ENCODE assay signal across 1 cellular context in the genomic region with DNA sequence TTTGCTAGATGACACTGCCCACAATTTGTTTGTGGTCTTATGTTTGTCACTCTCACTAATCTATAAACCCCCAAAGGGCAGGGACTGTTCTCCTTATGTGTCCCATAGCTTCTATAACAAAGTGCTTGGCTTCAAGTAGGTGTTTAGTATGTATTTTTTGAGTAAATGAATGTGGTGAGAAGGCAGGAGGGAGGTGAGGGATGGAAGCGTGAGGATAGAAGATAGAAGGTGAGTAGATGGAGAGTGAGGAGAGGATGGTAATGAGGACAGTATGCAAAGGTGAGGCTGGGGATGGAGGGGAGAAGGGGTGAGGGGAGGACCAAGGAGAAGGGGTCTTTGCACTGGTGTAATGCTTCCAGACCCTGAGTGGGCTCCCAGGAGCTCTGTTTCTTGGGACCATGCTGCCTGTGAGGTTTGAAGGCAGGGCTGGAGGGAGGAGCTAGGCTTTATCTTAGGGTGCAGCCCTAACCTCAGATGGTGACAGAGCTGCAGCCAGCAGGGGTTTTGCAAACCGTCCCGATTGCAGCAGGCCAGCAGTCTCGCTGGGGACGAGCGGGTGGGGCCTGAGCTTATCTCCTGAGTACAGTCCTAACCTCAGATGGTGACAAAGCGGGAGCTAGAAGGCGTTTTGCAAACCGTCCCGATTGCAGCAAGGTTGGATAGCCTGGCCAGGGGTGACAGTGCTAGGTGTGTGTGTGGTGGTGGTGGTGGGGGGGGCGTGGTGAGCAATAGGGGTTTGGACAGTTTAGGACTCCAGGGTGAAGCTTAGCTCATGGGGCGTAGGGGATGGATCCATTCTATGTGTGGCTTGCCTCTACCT.
A peak's percentile ranks its signal among the peaks of the same experiment; 100 is the strongest.
TF ChIP-seq lines count a peak whose summit lies in the region.

No MANE protein-coding gene starts in this region.

TF ChIP-seq in K562, 482 proteins besides CTCF, POLR2A, EP300 and RAD21 (continued from another document and continues in another):
- no peak for TF ChIP-seq ATF6 (CRISPR knock-in tag; IDR thresholded peaks at IDR 0.05)
- TF ChIP-seq RCOR1 (IDR thresholded peaks at IDR 0.05; ENCODE audit: borderline replicate concordance in 1 of 2, low read depth in 2 of 2, low read length in 2 of 2): peak; percentile 100
- peak; percentile 50 for TF ChIP-seq TAF1 (IDR thresholded peaks at IDR 0.05; ENCODE audit: control insufficient read depth, extremely low read depth, insufficient read depth, low read length, severe bottlenecking)
- no peak for TF ChIP-seq THRAP3 (IDR thresholded peaks at IDR 0.05; ENCODE audit: borderline replicate concordance)
- TF ChIP-seq ZSCAN32 (CRISPR knock-in tag; IDR thresholded peaks at IDR 0.05): no peak
- TF ChIP-seq ZNF24 (IDR thresholded peaks at IDR 0.05): peak; percentile 66
- peak; percentile 74; the same call in 1 of the 2 replicates for TF ChIP-seq ZKSCAN1 (IDR thresholded peaks at IDR 0.05; ENCODE audit: low read depth, low read length)
- TF ChIP-seq TEAD4 (IDR thresholded peaks at IDR 0.05; ENCODE audit: low read length): peak; percentile 99
- TF ChIP-seq TEAD4 (CRISPR knock-in tag; IDR thresholded peaks at IDR 0.05; ENCODE audit: borderline replicate concordance): no peak
- TF ChIP-seq, protein P1, sequence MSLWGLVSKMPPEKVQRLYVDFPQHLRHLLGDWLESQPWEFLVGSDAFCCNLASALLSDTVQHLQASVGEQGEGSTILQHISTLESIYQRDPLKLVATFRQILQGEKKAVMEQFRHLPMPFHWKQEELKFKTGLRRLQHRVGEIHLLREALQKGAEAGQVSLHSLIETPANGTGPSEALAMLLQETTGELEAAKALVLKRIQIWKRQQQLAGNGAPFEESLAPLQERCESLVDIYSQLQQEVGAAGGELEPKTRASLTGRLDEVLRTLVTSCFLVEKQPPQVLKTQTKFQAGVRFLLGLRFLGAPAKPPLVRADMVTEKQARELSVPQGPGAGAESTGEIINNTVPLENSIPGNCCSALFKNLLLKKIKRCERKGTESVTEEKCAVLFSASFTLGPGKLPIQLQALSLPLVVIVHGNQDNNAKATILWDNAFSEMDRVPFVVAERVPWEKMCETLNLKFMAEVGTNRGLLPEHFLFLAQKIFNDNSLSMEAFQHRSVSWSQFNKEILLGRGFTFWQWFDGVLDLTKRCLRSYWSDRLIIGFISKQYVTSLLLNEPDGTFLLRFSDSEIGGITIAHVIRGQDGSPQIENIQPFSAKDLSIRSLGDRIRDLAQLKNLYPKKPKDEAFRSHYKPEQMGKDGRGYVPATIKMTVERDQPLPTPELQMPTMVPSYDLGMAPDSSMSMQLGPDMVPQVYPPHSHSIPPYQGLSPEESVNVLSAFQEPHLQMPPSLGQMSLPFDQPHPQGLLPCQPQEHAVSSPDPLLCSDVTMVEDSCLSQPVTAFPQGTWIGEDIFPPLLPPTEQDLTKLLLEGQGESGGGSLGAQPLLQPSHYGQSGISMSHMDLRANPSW (CRISPR knock-in tag; IDR thresholded peaks at IDR 0.05): no peak
- no peak for TF ChIP-seq BRF1 (IDR thresholded peaks at IDR 0.05; ENCODE audit: borderline replicate concordance, extremely low read depth, insufficient read length)
- TF ChIP-seq, protein P2, sequence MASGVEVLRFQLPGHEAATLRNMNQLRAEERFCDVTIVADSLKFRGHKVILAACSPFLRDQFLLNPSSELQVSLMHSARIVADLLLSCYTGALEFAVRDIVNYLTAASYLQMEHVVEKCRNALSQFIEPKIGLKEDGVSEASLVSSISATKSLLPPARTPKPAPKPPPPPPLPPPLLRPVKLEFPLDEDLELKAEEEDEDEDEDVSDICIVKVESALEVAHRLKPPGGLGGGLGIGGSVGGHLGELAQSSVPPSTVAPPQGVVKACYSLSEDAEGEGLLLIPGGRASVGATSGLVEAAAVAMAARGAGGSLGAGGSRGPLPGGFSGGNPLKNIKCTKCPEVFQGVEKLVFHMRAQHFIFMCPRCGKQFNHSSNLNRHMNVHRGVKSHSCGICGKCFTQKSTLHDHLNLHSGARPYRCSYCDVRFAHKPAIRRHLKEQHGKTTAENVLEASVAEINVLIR (CRISPR knock-in tag; IDR thresholded peaks at IDR 0.05): 0 out of 2 replicates have a peak, but pooled peaks have one; percentile 36
- no peak for TF ChIP-seq U2AF1 (optimal IDR thresholded peaks at IDR 0.05; ENCODE audit: low read depth, low read length)
- no peak for TF ChIP-seq ZZZ3 (IDR thresholded peaks at IDR 0.05)
- TF ChIP-seq ZNF217 (CRISPR knock-in tag; IDR thresholded peaks at IDR 0.05): no peak
- TF ChIP-seq ZNF707 (CRISPR knock-in tag; conservative IDR thresholded peaks at IDR 0.05): no peak
- TF ChIP-seq, protein P3, sequence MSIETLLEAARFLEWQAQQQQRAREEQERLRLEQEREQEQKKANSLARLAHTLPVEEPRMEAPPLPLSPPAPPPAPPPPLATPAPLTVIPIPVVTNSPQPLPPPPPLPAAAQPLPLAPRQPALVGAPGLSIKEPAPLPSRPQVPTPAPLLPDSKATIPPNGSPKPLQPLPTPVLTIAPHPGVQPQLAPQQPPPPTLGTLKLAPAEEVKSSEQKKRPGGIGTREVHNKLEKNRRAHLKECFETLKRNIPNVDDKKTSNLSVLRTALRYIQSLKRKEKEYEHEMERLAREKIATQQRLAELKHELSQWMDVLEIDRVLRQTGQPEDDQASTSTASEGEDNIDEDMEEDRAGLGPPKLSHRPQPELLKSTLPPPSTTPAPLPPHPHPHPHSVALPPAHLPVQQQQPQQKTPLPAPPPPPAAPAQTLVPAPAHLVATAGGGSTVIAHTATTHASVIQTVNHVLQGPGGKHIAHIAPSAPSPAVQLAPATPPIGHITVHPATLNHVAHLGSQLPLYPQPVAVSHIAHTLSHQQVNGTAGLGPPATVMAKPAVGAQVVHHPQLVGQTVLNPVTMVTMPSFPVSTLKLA (conservative IDR thresholded peaks at IDR 0.05): peak; percentile 43 to 89; a peak in 2 of 4 replicates
- TF ChIP-seq ZNF764 (CRISPR knock-in tag; IDR thresholded peaks at IDR 0.05; ENCODE audit: low read depth): no peak
- no peak for TF ChIP-seq ATF1 (CRISPR knock-in tag; IDR thresholded peaks at IDR 0.05)
- peak; percentile 78 for TF ChIP-seq ATF1 (tag; IDR thresholded peaks at IDR 0.05)
- peak; percentile 99 for TF ChIP-seq CBFA2T3 (IDR thresholded peaks at IDR 0.05)
- TF ChIP-seq HMG20B (CRISPR knock-in tag; IDR thresholded peaks at IDR 0.05): peak; percentile 100
- no peak for TF ChIP-seq ZNF518B (CRISPR knock-in tag; IDR thresholded peaks at IDR 0.05)
- peak; percentile 93 for TF ChIP-seq CXXC5 (CRISPR knock-in tag; IDR thresholded peaks at IDR 0.05)
- TF ChIP-seq, protein P4, sequence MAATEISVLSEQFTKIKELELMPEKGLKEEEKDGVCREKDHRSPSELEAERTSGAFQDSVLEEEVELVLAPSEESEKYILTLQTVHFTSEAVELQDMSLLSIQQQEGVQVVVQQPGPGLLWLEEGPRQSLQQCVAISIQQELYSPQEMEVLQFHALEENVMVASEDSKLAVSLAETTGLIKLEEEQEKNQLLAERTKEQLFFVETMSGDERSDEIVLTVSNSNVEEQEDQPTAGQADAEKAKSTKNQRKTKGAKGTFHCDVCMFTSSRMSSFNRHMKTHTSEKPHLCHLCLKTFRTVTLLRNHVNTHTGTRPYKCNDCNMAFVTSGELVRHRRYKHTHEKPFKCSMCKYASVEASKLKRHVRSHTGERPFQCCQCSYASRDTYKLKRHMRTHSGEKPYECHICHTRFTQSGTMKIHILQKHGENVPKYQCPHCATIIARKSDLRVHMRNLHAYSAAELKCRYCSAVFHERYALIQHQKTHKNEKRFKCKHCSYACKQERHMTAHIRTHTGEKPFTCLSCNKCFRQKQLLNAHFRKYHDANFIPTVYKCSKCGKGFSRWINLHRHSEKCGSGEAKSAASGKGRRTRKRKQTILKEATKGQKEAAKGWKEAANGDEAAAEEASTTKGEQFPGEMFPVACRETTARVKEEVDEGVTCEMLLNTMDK (IDR thresholded peaks at IDR 0.05; ENCODE audit: borderline replicate concordance, insufficient read depth, low read depth, low read length, poor library complexity, severe bottlenecking): no peak
- no peak for TF ChIP-seq JUNB (CRISPR knock-in tag; conservative IDR thresholded peaks at IDR 0.05)
- no peak for TF ChIP-seq SIX5 (IDR thresholded peaks at IDR 0.05; ENCODE audit: borderline replicate concordance in 1 of 2, insufficient read depth in 1 of 2, low read depth in 1 of 2, low read length in 2 of 2)
- TF ChIP-seq E2F3 (CRISPR knock-in tag; IDR thresholded peaks at IDR 0.05): peak; percentile 64; the same call in 1 of the 2 replicates
- no peak for TF ChIP-seq CSDE1 (IDR thresholded peaks at IDR 0.05)
- no peak for TF ChIP-seq SREBF1 (IDR thresholded peaks at IDR 0.05; ENCODE audit: borderline replicate concordance, low read depth, low read length)
- TF ChIP-seq CHD2 (IDR thresholded peaks at IDR 0.05; ENCODE audit: low read depth, low read length): no peak
- no peak for TF ChIP-seq NUFIP1 (IDR thresholded peaks at IDR 0.05; ENCODE audit: partially characterized antibody)
- TF ChIP-seq ETV1 (tag; conservative IDR thresholded peaks at IDR 0.05; ENCODE audit: low read depth): peak; percentile 41; the same call in 1 of the 2 replicates
- TF ChIP-seq EWSR1 (IDR thresholded peaks at IDR 0.05; ENCODE audit: borderline replicate concordance, low read depth, partially characterized antibody): no peak
- no peak for TF ChIP-seq HIVEP1 (CRISPR knock-in tag; IDR thresholded peaks at IDR 0.05)
- no peak for TF ChIP-seq ZNF384 (IDR thresholded peaks at IDR 0.05; ENCODE audit: low read depth, low read length)
- TF ChIP-seq ZNF780A (CRISPR knock-in tag; IDR thresholded peaks at IDR 0.05): no peak
- peak; percentile 68 for TF ChIP-seq KHSRP (IDR thresholded peaks at IDR 0.05)
- TF ChIP-seq, protein P5, sequence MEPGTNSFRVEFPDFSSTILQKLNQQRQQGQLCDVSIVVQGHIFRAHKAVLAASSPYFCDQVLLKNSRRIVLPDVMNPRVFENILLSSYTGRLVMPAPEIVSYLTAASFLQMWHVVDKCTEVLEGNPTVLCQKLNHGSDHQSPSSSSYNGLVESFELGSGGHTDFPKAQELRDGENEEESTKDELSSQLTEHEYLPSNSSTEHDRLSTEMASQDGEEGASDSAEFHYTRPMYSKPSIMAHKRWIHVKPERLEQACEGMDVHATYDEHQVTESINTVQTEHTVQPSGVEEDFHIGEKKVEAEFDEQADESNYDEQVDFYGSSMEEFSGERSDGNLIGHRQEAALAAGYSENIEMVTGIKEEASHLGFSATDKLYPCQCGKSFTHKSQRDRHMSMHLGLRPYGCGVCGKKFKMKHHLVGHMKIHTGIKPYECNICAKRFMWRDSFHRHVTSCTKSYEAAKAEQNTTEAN (CRISPR knock-in tag; IDR thresholded peaks at IDR 0.05): no peak
- 0 out of 2 replicates have a peak, but pooled peaks have one; percentile 41 for TF ChIP-seq KLF6 (CRISPR knock-in tag; IDR thresholded peaks at IDR 0.05; ENCODE audit: borderline replicate concordance)
- TF ChIP-seq, protein P6, sequence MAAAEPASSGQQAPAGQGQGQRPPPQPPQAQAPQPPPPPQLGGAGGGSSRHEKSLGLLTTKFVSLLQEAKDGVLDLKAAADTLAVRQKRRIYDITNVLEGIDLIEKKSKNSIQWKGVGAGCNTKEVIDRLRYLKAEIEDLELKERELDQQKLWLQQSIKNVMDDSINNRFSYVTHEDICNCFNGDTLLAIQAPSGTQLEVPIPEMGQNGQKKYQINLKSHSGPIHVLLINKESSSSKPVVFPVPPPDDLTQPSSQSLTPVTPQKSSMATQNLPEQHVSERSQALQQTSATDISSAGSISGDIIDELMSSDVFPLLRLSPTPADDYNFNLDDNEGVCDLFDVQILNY (CRISPR knock-in tag; IDR thresholded peaks at IDR 0.05): no peak
